ENCODE assay signal across 21 cellular contexts in the genomic region with DNA sequence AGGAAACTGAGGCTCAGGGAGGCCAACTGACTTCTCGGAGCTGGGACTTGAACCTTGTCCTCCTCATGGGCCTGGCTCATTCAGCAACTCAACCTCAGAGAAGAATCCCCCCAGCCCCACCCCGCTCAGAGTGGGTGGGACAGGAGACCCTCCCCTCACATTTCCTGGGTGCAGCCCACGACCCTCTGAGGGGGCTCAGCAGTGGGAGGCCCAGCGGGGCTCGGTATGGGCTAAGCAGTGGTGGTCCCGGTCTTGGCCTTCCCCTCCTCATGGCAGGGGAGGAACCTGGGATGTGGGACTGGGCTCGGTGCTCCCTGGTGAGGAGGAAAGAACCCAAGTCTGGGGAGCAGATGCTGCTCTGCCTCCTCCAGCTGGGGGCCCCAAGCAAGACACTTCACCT. TPM values are rescaled to one million over a fixed set of nuclear protein-coding genes. Genes with fewer than 3 reads are reported as not detected.
"Had no signal": no experiment of that assay in that cellular context is flagged by ENCODE, and none has a peak within 500 bp of the region (broad histone marks: within the 10 kb centered on the region; RNA-seq: fewer than 3 reads in every experiment).

No MANE protein-coding gene starts in this region.

- DNase-seq: activated B cell treated with CpG ODN at 0.5 μM for 24 hours; activated CD4-positive, alpha-beta memory T cell treated with anti-CD3 and anti-CD28 coated beads for 36 hours; activated CD4-positive, alpha-beta T cell treated with anti-CD3 and anti-CD28 coated beads, Interleukin-2, amount 10 ng/mL, durations not matched to agents 7 days and 5 days; activated CD8-positive, alpha-beta memory T cell treated with anti-CD3 and anti-CD28 coated beads for 24 hours; activated naive CD4-positive, alpha-beta T cell treated with anti-CD3 and anti-CD28 coated beads, Interleukin-2, amount 50 U/mL, for 16 hours; activated naive CD8-positive, alpha-beta T cell treated with anti-CD3 and anti-CD28 coated beads, Interleukin-2, amount 10 ng/mL, durations not matched to agents 7 days and 5 days; activated T-cell treated with anti-CD3 and anti-CD28 coated beads for 4 hours; adrenal gland; central memory CD4-positive, alpha-beta T cell; KG1; NCI-H1048; NCI-H1930; NCI-H510A treated with DMSO at 0.1 percent for 48 hours; Peyer's patch; Right ventricle myocardium superior; T-helper 9 cell had no signal

- H3K36me3 ChIP-seq: adrenal gland, breast epithelium, Peyer's patch, SJCRH30 had no signal

- H3K4me3 ChIP-seq: adrenal gland, breast epithelium, Peyer's patch, SJCRH30 had no signal

- H3K9me3 ChIP-seq: adrenal gland, breast epithelium, Peyer's patch, SJCRH30 had no signal

- H3K4me1 ChIP-seq: breast epithelium had no signal

- H3K27ac ChIP-seq: adrenal gland, breast epithelium, Peyer's patch, RWPE1, SJCRH30 had no signal

- H3K27me3 ChIP-seq: adrenal gland, Peyer's patch, SJCRH30 had no signal

RNA-seq across cellular contexts. Expression of a gene that starts 14.2 kb away (rescaled TPM):
- total RNA-seq: breast epithelium, chondrocyte, LHCN-M2, Right ventricle myocardium superior had no signal
